Comparison of ENCODE assay signal across 9 cellular contexts in genomic region chr18:29164020-29164706, GRCh38.
DNase-seq lines count a peak whose midpoint lies in the region; ATAC-seq and TF ChIP-seq lines count a peak whose summit lies in the region.
"Had no signal": no experiment of that assay in that cellular context is flagged by ENCODE, and none has a peak within 500 bp of the region (broad histone marks: within the 10 kb centered on the region; RNA-seq: fewer than 3 reads in every experiment).

No MANE protein-coding gene starts in this region.

- no peaks in the 10 kb centered on the region for H3K36me3 ChIP-seq in SK-N-SH (replicated peaks in 1 of 2; ENCODE audit: control insufficient read depth in 1 of 2, insufficient read depth in 2 of 2, low read length in 1 of 2)
- no peaks in the 10 kb centered on the region for H3K36me3 ChIP-seq in sigmoid colon
- H3K36me3 ChIP-seq in CD8-positive, alpha-beta memory T cell (ENCODE audit: insufficient read depth, low read length): no peaks in the 10 kb centered on the region
- H3K36me3 ChIP-seq: spleen had no signal

- no peaks in the 10 kb centered on the region for H3K79me2 ChIP-seq in SK-N-SH (ENCODE audit: insufficient read depth)

- H3K4me1 ChIP-seq in SK-N-SH (ENCODE audit: control insufficient read depth in 1 of 2, insufficient read depth in 2 of 2, low read depth in 1 of 2, low read length in 1 of 2) (peaks cover 0 to 30% of the 10 kb centered on the region in 2 experiments; a peak in 2 of 4 replicates), sigmoid colon (peaks cover 0 to 40% (median 36%) of the 10 kb centered on the region in 4 donors)
- no peaks in the 10 kb centered on the region for H3K4me1 ChIP-seq in CD8-positive, alpha-beta memory T cell (ENCODE audit: insufficient read depth, low read length)
- H3K4me1 ChIP-seq: spleen had no signal

- peak overlapping the region; percentile 79 to 93; a peak in 3 of 4 replicates for H3K27ac ChIP-seq in SK-N-SH (ENCODE audit: low read depth in 2 of 2, low read length in 1 of 2)
- H3K27ac ChIP-seq in sigmoid colon: peak overlapping the region; percentile 32 to 72 (median 60)
- H3K27ac ChIP-seq in CD8-positive, alpha-beta memory T cell (ENCODE audit: low read depth, low read length): no peak overlapping the region

- TF ChIP-seq CTCF in SK-N-SH (IDR thresholded peaks at IDR 0.05) (no peak), foreskin fibroblast (IDR thresholded peaks at IDR 0.05; ENCODE audit: low read depth, low read length) (no peak), sigmoid colon (IDR thresholded peaks at IDR 0.05) (no peak)

- TF ChIP-seq EP300 in SK-N-SH (IDR thresholded peaks at IDR 0.05; ENCODE audit: borderline replicate concordance in 1 of 2, low read depth in 1 of 2, low read length in 1 of 2) (peak; percentile 29 to 95; a peak in 3 of 4 replicates), sigmoid colon (IDR thresholded peaks at IDR 0.05) (peak in 1 of 4 donors; percentile 13)

- ATAC-seq in left colon: no peak

- H3F3A ChIP-seq in SK-N-SH (replicated peaks; ENCODE audit: insufficient read depth): peaks cover 20% of the 10 kb centered on the region

- H3K4me2 ChIP-seq in SK-N-SH: peak overlapping the region; percentile 50

- DNase-seq in GM03348 (ENCODE audit: low spot score) (peak; percentile 77), SK-N-SH (no peak), foreskin fibroblast (peak; percentile 85 to 92), sigmoid colon (no peak), amygdala (lab: John Stamatoyannopoulos, UW) (no peak), MV-4-11 (lab: John Stamatoyannopoulos, UW) (no peak), left colon (no peak)
- DNase-seq in CD8-positive, alpha-beta memory T cell: no peak
- DNase-seq: spleen had no signal

- POLR2A ChIA-PET in SK-N-SH (lab: Yijun Ruan, JAX): no interaction called here
- POLR2A ChIA-PET in CD8-positive, alpha-beta memory T cell (lab: Charles Lee): no interaction called here

- no peaks in the 10 kb centered on the region for H3K36me3 Mint-ChIP-seq in CD8-positive, alpha-beta memory T cell

- peak overlapping the region; percentile 64 for H3K9ac ChIP-seq in SK-N-SH

- H3K27me3 ChIP-seq in SK-N-SH (ENCODE audit: insufficient read depth) (no peaks in the 10 kb centered on the region), sigmoid colon (no peaks in the 10 kb centered on the region)
- H3K27me3 ChIP-seq in CD8-positive, alpha-beta memory T cell (ENCODE audit: insufficient read depth, low read length, poor library complexity, severe bottlenecking): no peaks in the 10 kb centered on the region
- H3K27me3 ChIP-seq: spleen had no signal

- H3K9me3 Mint-ChIP-seq in CD8-positive, alpha-beta memory T cell: peaks cover 8 to 41% (median 13%) of the 10 kb centered on the region in 5 donors

- TF ChIP-seq RAD21 in SK-N-SH (IDR thresholded peaks at IDR 0.05; ENCODE audit: low read length): no peak

- 5% methylated on average over 1 of the region's 1 CpG for WGBS in SK-N-SH (ENCODE audit: low lambda C conversion rate)
- 69 to 70% methylated on average over 1 of the region's 1 CpG for WGBS in sigmoid colon, 2 donors

- CTCF ChIA-PET in SK-N-SH (lab: Yijun Ruan, JAX): interaction anchor here (0.6 kb wide), 1 partner anchor 19 kb away, joined by 3 read pairs; no protein-coding TSS in a partner anchor
- CTCF ChIA-PET in CD8-positive, alpha-beta memory T cell (lab: Charles Lee): no interaction called here

- intact Hi-C loops in sigmoid colon (cut with DNase I): no loop called here
- intact Hi-C loops in left colon (cut with DNase I, micrococcal nuclease): no loop called here

- H3K4me3 Mint-ChIP-seq in CD8-positive, alpha-beta memory T cell: no peak overlapping the region

- H3K9me3 ChIP-seq in SK-N-SH (no peaks in the 10 kb centered on the region), sigmoid colon (no peaks in the 10 kb centered on the region)
- no peaks in the 10 kb centered on the region for H3K9me3 ChIP-seq in CD8-positive, alpha-beta memory T cell (ENCODE audit: low read length)

- no peak for TF ChIP-seq POLR2A in sigmoid colon (IDR thresholded peaks at IDR 0.05)

- peak overlapping the region; percentile 36 for H2AFZ ChIP-seq in SK-N-SH (ENCODE audit: low read depth)

- no peaks in the 10 kb centered on the region for H3K4me1 Mint-ChIP-seq in CD8-positive, alpha-beta memory T cell

- H3K9me2 ChIP-seq in SK-N-SH: no peaks in the 10 kb centered on the region

- no peak overlapping the region for H3K4me3 ChIP-seq in SK-N-SH (ENCODE audit: low read depth in 2 of 2, low read length in 1 of 2)
- no peak overlapping the region for H3K4me3 ChIP-seq in foreskin fibroblast (ENCODE audit: low read depth in 1 of 2, low read length in 2 of 2)
- no peak overlapping the region for H3K4me3 ChIP-seq in sigmoid colon
- no peak overlapping the region for H3K4me3 ChIP-seq in CD8-positive, alpha-beta memory T cell (ENCODE audit: low read length)
- H3K4me3 ChIP-seq: spleen had no signal

- no peaks in the 10 kb centered on the region for H4K20me1 ChIP-seq in SK-N-SH (ENCODE audit: insufficient read depth)

- H3K27me3 Mint-ChIP-seq in CD8-positive, alpha-beta memory T cell: no peaks in the 10 kb centered on the region

- H3K27ac Mint-ChIP-seq in CD8-positive, alpha-beta memory T cell: no peak overlapping the region

TF ChIP-seq in SK-N-SH, 30 proteins besides CTCF, POLR2A, EP300 and RAD21 (continues in another document):
- TF ChIP-seq REST (IDR thresholded peaks at IDR 0.05; ENCODE audit: low read depth, low read length) (no peak), MEF2A (IDR thresholded peaks at IDR 0.05; ENCODE audit: borderline replicate concordance, low read depth) (peak; percentile 62; the same call in 1 of the 2 replicates), FOSL2 (IDR thresholded peaks at IDR 0.05; ENCODE audit: borderline replicate concordance, low read depth) (peak; percentile 100), PBX3 (IDR thresholded peaks at IDR 0.05) (peak; percentile 76), NFIC (IDR thresholded peaks at IDR 0.05; ENCODE audit: borderline replicate concordance) (peak; percentile 79), MAX (IDR thresholded peaks at IDR 0.05; ENCODE audit: low read depth) (peak; percentile 24; the same call in 1 of the 2 replicates), JUND (IDR thresholded peaks at IDR 0.05) (peak; percentile 98), NRF1 (IDR thresholded peaks at IDR 0.05; ENCODE audit: low read depth, low read length) (no peak), ZBTB33 (IDR thresholded peaks at IDR 0.05; ENCODE audit: borderline replicate concordance, low read depth) (peak; percentile 65; the same call in 1 of the 2 replicates), YY1 (IDR thresholded peaks at IDR 0.05; ENCODE audit: low read depth) (0 out of 2 replicates have a peak, but pooled peaks have one; percentile 32), GATA2 (CRISPR knock-in tag; IDR thresholded peaks at IDR 0.05) (no peak), RXRA (IDR thresholded peaks at IDR 0.05; ENCODE audit: borderline replicate concordance, low read depth) (peak; percentile 67; the same call in 1 of the 2 replicates)

Comparison
In these comparisons a context has a peak if more than half of its experiments do, and no peak if none do; other contexts are left out.
1. DNase-seq: peak in GM03348 (single experiment) and foreskin fibroblast (2 of 2); none in SK-N-SH (single experiment), sigmoid colon (single experiment), amygdala (0 of 56), MV-4-11 (single experiment), CD8-positive, alpha-beta memory T cell (0 of 5) and left colon (0 of 2).